Comparison of ENCODE assay signal across 8 cellular contexts in genomic region chr6:105424177-105424783, GRCh38. TPM values are rescaled to one million over a fixed set of nuclear protein-coding genes. Genes with fewer than 3 reads are reported as not detected.
DNase-seq lines count a peak whose midpoint lies in the region; ATAC-seq and TF ChIP-seq lines count a peak whose summit lies in the region.

No MANE protein-coding gene starts in this region.

- no peak overlapping the region for H3K4me3 Mint-ChIP-seq in mesothelial cell of epicardium
- H3K4me3 Mint-ChIP-seq in stimulated activated effector memory CD8-positive, alpha-beta T cell treated with anti-CD3 and anti-CD28 coated beads, Interleukin-12 subunit alpha, Interleukin-12 subunit beta, amount 100 ng/mL, for 72 hours: no peak overlapping the region

- no peaks in the 10 kb centered on the region for H3K9me3 ChIP-seq in HCT116 (ENCODE audit: control insufficient read depth in 1 of 2, insufficient read depth in 1 of 2, low read depth in 1 of 2, low read length in 2 of 2)
- H3K9me3 ChIP-seq in colonic mucosa: no peaks in the 10 kb centered on the region

- CTCF ChIA-PET in HCT116 (lab: Charles Lee): interaction anchor here (1.6 kb wide), 1 partner anchor 337 kb away, joined by 10 read pairs; no protein-coding TSS in a partner anchor

- H3K27ac ChIP-seq in HCT116 (ENCODE audit: low read depth, low read length) (no peak overlapping the region), colonic mucosa (no peak overlapping the region)

- no peak overlapping the region for H3K27ac Mint-ChIP-seq in mesothelial cell of epicardium
- H3K27ac Mint-ChIP-seq in stimulated activated effector memory CD8-positive, alpha-beta T cell treated with anti-CD3 and anti-CD28 coated beads, Interleukin-12 subunit alpha, Interleukin-12 subunit beta, amount 100 ng/mL, for 72 hours: peak overlapping the region; percentile 32

- no peaks in the 10 kb centered on the region for H3K36me3 Mint-ChIP-seq in mesothelial cell of epicardium
- H3K36me3 Mint-ChIP-seq in stimulated activated effector memory CD8-positive, alpha-beta T cell treated with anti-CD3 and anti-CD28 coated beads, Interleukin-12 subunit alpha, Interleukin-12 subunit beta, amount 100 ng/mL, for 72 hours: no peaks in the 10 kb centered on the region

- RAD21 ChIA-PET in HCT116 (lab: Charles Lee; ENCODE audit: low non-redundant PET in 1 of 2, low total read pairs in 2 of 2, uncharacterized antibody in 2 of 2, unreplicated experiment in 2 of 2): no interaction called here

- intact Hi-C loops in HCT116 (cut with micrococcal nuclease): loop anchor here (1.0 to 5.0 kb wide), 2 partner anchors 107 to 337 kb away; no protein-coding TSS in a partner anchor
- intact Hi-C loops in colonic mucosa (cut with DNase I): loop anchor here (2.0 kb wide), 1 partner anchor 333 kb away; no protein-coding TSS in a partner anchor

- ATAC-seq in HCT116 (peak; percentile 82), HG03108 (IDR thresholded peaks at IDR 0.05; ENCODE audit: unreplicated experiment) (no peak)
- peak; percentile 77 for ATAC-seq in stimulated activated effector memory CD8-positive, alpha-beta T cell treated with anti-CD3 and anti-CD28 coated beads, Interleukin-12 subunit alpha, Interleukin-12 subunit beta, amount 100 ng/mL, for 72 hours

- TF ChIP-seq CTCF in HCT116 (IDR thresholded peaks at IDR 0.05 in 2 of 3, conservative IDR thresholded peaks at IDR 0.05 in 1 of 3; ENCODE audit: borderline replicate concordance in 1 of 3, insufficient read depth in 1 of 3, low read depth in 2 of 3, low read length in 2 of 3) (peak; percentile 58 to 82 (median 62); a peak in 5 of 6 replicates), colonic mucosa (IDR thresholded peaks at IDR 0.05) (peak; percentile 55), mesothelial cell of epicardium (IDR thresholded peaks at IDR 0.05; ENCODE audit: unreplicated experiment) (peak; percentile 65)

- POLR2A ChIA-PET in HCT116 (lab: Charles Lee): no interaction called here

- no peaks in the 10 kb centered on the region for H3K27me3 ChIP-seq in HCT116 (ENCODE audit: insufficient read depth, low read length)
- no peaks in the 10 kb centered on the region for H3K27me3 ChIP-seq in colonic mucosa

- H3K36me3 ChIP-seq in HCT116 (ENCODE audit: control insufficient read depth in 1 of 2, insufficient read depth in 2 of 2, low read length in 2 of 2) (no peaks in the 10 kb centered on the region), colonic mucosa (no peaks in the 10 kb centered on the region)

- peaks cover 10% of the 10 kb centered on the region for H3K4me1 Mint-ChIP-seq in mesothelial cell of epicardium
- peaks cover 5% of the 10 kb centered on the region for H3K4me1 Mint-ChIP-seq in stimulated activated effector memory CD8-positive, alpha-beta T cell treated with anti-CD3 and anti-CD28 coated beads, Interleukin-12 subunit alpha, Interleukin-12 subunit beta, amount 100 ng/mL, for 72 hours

- no peaks in the 10 kb centered on the region for H3K79me2 ChIP-seq in HCT116 (ENCODE audit: insufficient read depth, low read length)

- H3K9ac ChIP-seq in HCT116 (ENCODE audit: low read length) (no peak overlapping the region), colonic mucosa (ENCODE audit: low read depth in 2 of 2, low read length in 2 of 2) (no peak overlapping the region)

- H3K9me3 Mint-ChIP-seq in mesothelial cell of epicardium: peaks cover 4% of the 10 kb centered on the region
- H3K9me3 Mint-ChIP-seq in stimulated activated effector memory CD8-positive, alpha-beta T cell treated with anti-CD3 and anti-CD28 coated beads, Interleukin-12 subunit alpha, Interleukin-12 subunit beta, amount 100 ng/mL, for 72 hours: no peaks in the 10 kb centered on the region

- no peaks in the 10 kb centered on the region for H3K27me3 Mint-ChIP-seq in mesothelial cell of epicardium (ENCODE audit: low read depth)

- DNase-seq in Daoy (ENCODE audit: low read depth): peak; percentile 49
- DNase-seq in HCT116 (ENCODE audit: low read depth, low spot score): peak; percentile 62
- peak; percentile 10 for DNase-seq in NCI-H2227 treated with DMSO at 0.1 percent for 48 hours (lab: John Stamatoyannopoulos, UW)
- peak; percentile 61 for DNase-seq in activated CD4-positive, CD25-positive, alpha-beta regulatory T cell treated with anti-CD3 and anti-CD28 coated beads, Interleukin-2, amount 50 U/mL, for 72 hours
- peak; percentile 56 for DNase-seq in colonic mucosa
- peak in 1 of 2 experiments; percentile 63 for DNase-seq in mesothelial cell of epicardium (ENCODE audit: low spot score in 2 of 2, unreplicated experiment in 2 of 2)
- peak; percentile 57 to 85 for DNase-seq in stimulated activated effector memory CD8-positive, alpha-beta T cell treated with anti-CD3 and anti-CD28 coated beads, Interleukin-12 subunit alpha, Interleukin-12 subunit beta, amount 100 ng/mL, for 72 hours (ENCODE audit: low spot score in 2 of 2)

- no peaks in the 10 kb centered on the region for H3K9me2 ChIP-seq in HCT116 (ENCODE audit: insufficient read depth)

- TF ChIP-seq POLR2A in HCT116 (IDR thresholded peaks at IDR 0.05; ENCODE audit: borderline replicate concordance, extremely low read depth, insufficient read depth, insufficient read length): no peak

- peak; percentile 63 for TF ChIP-seq RAD21 in HCT116 (IDR thresholded peaks at IDR 0.05; ENCODE audit: low read depth)

- no TSS peak for BruUV-seq in HCT116 (replicated peaks; lab: Mats Ljungman, UMichigan)

- peak overlapping the region; percentile 18 for H3K4me2 ChIP-seq in HCT116 (ENCODE audit: low read length)

- peaks cover 12 to 14% of the 10 kb centered on the region in 2 experiments; a peak in 3 of 4 replicates for H3K4me1 ChIP-seq in HCT116 (ENCODE audit: control insufficient read depth in 1 of 2, insufficient read depth in 2 of 2, low read length in 2 of 2)
- no peaks in the 10 kb centered on the region for H3K4me1 ChIP-seq in colonic mucosa

- H2AFZ ChIP-seq in HCT116 (ENCODE audit: low read depth, low read length, poor library complexity, severe bottlenecking): peak overlapping the region; percentile 96

- H3K4me3 ChIP-seq in HCT116 (replicated peaks in 1 of 2; ENCODE audit: low read depth in 1 of 2, low read length in 2 of 2): no peak overlapping the region
- H3K4me3 ChIP-seq in colonic mucosa: no peak overlapping the region

- no peaks in the 10 kb centered on the region for H4K20me1 ChIP-seq in HCT116 (ENCODE audit: insufficient read depth)

TF ChIP-seq in HCT116, 20 proteins besides CTCF, POLR2A, EP300 and RAD21:
- no peak for TF ChIP-seq SP1 (IDR thresholded peaks at IDR 0.05; ENCODE audit: low read depth)
- no peak for TF ChIP-seq ZBTB33 (IDR thresholded peaks at IDR 0.05; ENCODE audit: extremely low read depth, insufficient replicate concordance, low read length)
- TF ChIP-seq FOSL1 (IDR thresholded peaks at IDR 0.05; ENCODE audit: low read depth): no peak
- TF ChIP-seq SRF (IDR thresholded peaks at IDR 0.05; ENCODE audit: low read depth): no peak
- TF ChIP-seq TCF7L2 (IDR thresholded peaks at IDR 0.05; ENCODE audit: borderline replicate concordance, extremely low read depth, insufficient read depth, insufficient read length): no peak
- no peak for TF ChIP-seq REST (IDR thresholded peaks at IDR 0.05; ENCODE audit: low read depth)

RNA-seq across cellular contexts. Expression of gene PREP, which starts 21.4 kb away (rescaled TPM):
- total RNA-seq in Daoy (2014; rRNA removed; shearing (Covaris generic)): 12.1 and 17.0 TPM in 2 replicates
- total RNA-seq in HCT116 (2021; ENCODE audit: unreplicated experiment) (53.5 TPM), colonic mucosa (100 to 1,000 TPM in 1 of 2 donors, 10 to 100 TPM in 1; 99.9 to 113 TPM), mesothelial cell of epicardium (45.2 to 47.8 TPM (median 47.4 TPM) in 3 replicates)
- polyA plus RNA-seq in HCT116 (2012): 35.1 and 41.9 TPM in 2 replicates
